ENCODE assay signal across 1 cellular context in the genomic region with DNA sequence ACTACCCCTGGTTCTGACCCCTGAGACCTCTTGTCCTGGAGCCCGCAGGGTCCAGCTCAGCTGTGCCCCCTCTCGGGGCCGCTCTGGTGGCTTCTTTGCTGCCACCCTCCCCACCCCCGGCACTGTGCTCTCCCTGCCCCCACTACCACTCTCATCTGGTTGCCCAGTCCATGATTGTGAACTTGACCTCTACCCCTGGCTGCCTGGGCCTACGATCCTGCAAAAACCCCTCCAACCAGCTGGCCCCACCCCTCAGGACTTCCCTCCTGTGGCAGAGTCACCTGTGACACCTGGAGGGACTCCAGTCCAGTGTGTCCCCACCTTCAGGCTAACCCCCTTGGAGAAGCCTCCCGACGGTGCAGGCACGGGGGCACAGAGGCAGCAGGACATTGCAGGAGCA.
TF ChIP-seq lines count a peak whose summit lies in the region.

No MANE protein-coding gene starts in this region.

TF ChIP-seq in HepG2, 621 proteins besides CTCF, POLR2A, EP300 and RAD21 (continued from another document):
- TF ChIP-seq BATF2 (CRISPR knock-in tag; IDR thresholded peaks at IDR 0.05): no peak
